28 cellular contexts compared by ENCODE assay signal in the genomic region with DNA sequence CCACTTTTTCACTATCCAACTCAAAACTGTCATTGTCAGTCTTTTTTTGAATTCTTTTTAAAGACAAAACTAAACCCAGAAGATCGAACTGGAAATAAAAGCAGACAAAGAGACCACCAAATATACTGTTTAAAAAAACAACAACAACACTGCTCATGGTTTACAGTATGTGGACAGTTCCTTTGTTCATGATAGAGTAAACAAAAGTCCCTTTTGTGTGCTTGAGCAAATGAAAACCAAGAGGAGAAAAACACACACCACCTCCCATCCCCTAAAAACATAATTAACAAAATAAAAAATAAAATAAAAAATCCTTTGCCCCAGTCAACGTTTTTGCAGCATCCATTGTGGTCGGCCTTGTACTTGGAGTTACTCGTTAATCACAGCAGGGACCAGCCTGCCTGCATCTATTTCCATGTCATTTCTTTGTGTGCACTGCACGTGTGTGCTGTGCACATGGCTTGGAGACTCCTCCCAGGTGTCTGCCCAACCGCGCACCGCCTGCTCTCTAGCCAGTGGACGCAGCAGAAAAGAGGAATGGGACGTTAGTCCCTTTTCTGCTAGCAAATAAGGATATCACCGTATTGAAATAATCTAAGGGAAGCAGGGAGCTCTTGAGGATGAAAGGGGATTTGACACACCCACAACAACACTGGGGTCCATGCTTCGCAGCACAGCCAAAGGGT.
DNase-seq lines count a peak whose midpoint lies in the region; ATAC-seq and TF ChIP-seq lines count a peak whose summit lies in the region.
"Had no signal": no experiment of that assay in that cellular context is flagged by ENCODE, and none has a peak within 500 bp of the region (broad histone marks: within the 10 kb centered on the region; RNA-seq: fewer than 3 reads in every experiment).

No MANE protein-coding gene starts in this region.

- H3K27me3 Mint-ChIP-seq in endodermal cell (ENCODE audit: insufficient read depth), result no peaks in the 10 kb centered on the region
- H3K27me3 Mint-ChIP-seq: activated naive CD8-positive, alpha-beta T cell treated with anti-CD3 and anti-CD28 coated beads for 36 hours; IgD-negative memory B cell had no signal

- peak overlapping the region; percentile 55 for H3K27ac ChIP-seq in endodermal cell (ENCODE audit: low read depth, low read length)
- H3K27ac ChIP-seq in uterus, result no peak overlapping the region
- H3K27ac ChIP-seq: A549, ascending aorta, left lung, SJCRH30, skin epidermis had no signal

- TF ChIP-seq POLR2A in uterus (IDR thresholded peaks at IDR 0.05), result no peak

- DNase-seq in NCI-H1417 (lab: John Stamatoyannopoulos, UW) (peak; percentile 10 to 56 (median 49)), NCI-H1417 treated with DMSO at 0.1 percent for 48 hours (lab: John Stamatoyannopoulos, UW) (no peak), NCI-H345 treated with DMSO at 0.1 percent for 48 hours (lab: John Stamatoyannopoulos, UW; ENCODE audit: unreplicated experiment) (peak; percentile 29), endodermal cell (peak; percentile 61), pons (ENCODE audit: low spot score) (peak; percentile 66), uterus (no peak)
- no peak for DNase-seq in activated CD4-positive, alpha-beta T cell treated with anti-CD3 and anti-CD28 coated beads, Interleukin-2, amount 50 U/mL, for 4 hours
- DNase-seq: activated CD4-positive, alpha-beta T cell treated with anti-CD3 and anti-CD28 coated beads for 1 hour; activated CD8-positive, alpha-beta T cell treated with anti-CD3 and anti-CD28 coated beads, Interleukin-2, amount 10 ng/mL, durations not matched to agents 7 days and 5 days; activated effector memory CD4-positive, alpha-beta T cell treated with anti-CD3 and anti-CD28 coated beads, Interleukin-2, amount 50 U/mL, for 16 hours; activated naive CD8-positive, alpha-beta T cell treated with anti-CD3 and anti-CD28 coated beads for 36 hours; activated T-cell treated with anti-CD3 and anti-CD28 coated beads for 4 hours; AML-193; CD8-positive, alpha-beta T cell; DMS79 treated with DMSO at 0.1 percent for 48 hours; GF-D8; NCI-H1048; NCI-H524; SJCRH30; stimulated activated naive CD8-positive, alpha-beta T cell treated with anti-CD3 and anti-CD28 coated beads, Interleukin-15, Interleukin-2, amounts not matched to agents 100 U/mL and 50 U/mL, for 24 hours; T-helper 1 cell; trophoblast cell had no signal

- no peak for ATAC-seq in HG03378 (IDR thresholded peaks at IDR 0.05; ENCODE audit: unreplicated experiment)
- ATAC-seq: A549; activated CD8-positive, alpha-beta T cell treated with anti-CD3 and anti-CD28 coated beads, Interleukin-2, amount 10 ng/mL, durations not matched to agents 7 days and 5 days; CD8-positive, alpha-beta T cell; left lung; stimulated activated naive CD8-positive, alpha-beta T cell treated with anti-CD3 and anti-CD28 coated beads, Interleukin-15, Interleukin-2, amounts not matched to agents 100 U/mL and 50 U/mL, for 24 hours had no signal

- H3K9me3 Mint-ChIP-seq in endodermal cell, result no peaks in the 10 kb centered on the region
- H3K9me3 Mint-ChIP-seq: activated naive CD8-positive, alpha-beta T cell treated with anti-CD3 and anti-CD28 coated beads for 36 hours; CD8-positive, alpha-beta T cell had no signal

- H3K27me3 ChIP-seq in endodermal cell (ENCODE audit: control insufficient read depth, insufficient read depth, low read length, poor library complexity, severe bottlenecking), result no peaks in the 10 kb centered on the region
- H3K27me3 ChIP-seq in uterus, result no peaks in the 10 kb centered on the region
- H3K27me3 ChIP-seq: ascending aorta, left lung, SJCRH30 had no signal

- H3K36me3 Mint-ChIP-seq in endodermal cell (ENCODE audit: low read depth), result peaks cover 46% of the 10 kb centered on the region

- peaks cover 77% of the 10 kb centered on the region for H3K4me1 Mint-ChIP-seq in endodermal cell
- H3K4me1 Mint-ChIP-seq: activated naive CD8-positive, alpha-beta T cell treated with anti-CD3 and anti-CD28 coated beads for 36 hours; IgD-negative memory B cell had no signal

- H3K4me3 ChIP-seq in endodermal cell (ENCODE audit: low read length), result no peak overlapping the region
- no peak overlapping the region for H3K4me3 ChIP-seq in uterus
- H3K4me3 ChIP-seq: A549, ascending aorta, left lung, SJCRH30, skin epidermis had no signal

- no peak for TF ChIP-seq CTCF in endodermal cell (conservative IDR thresholded peaks at IDR 0.05)
- TF ChIP-seq CTCF in uterus (IDR thresholded peaks at IDR 0.05), result no peak

- peak overlapping the region; percentile 52 for H3K27ac Mint-ChIP-seq in endodermal cell
- H3K27ac Mint-ChIP-seq: activated CD8-positive, alpha-beta T cell treated with anti-CD3 and anti-CD28 coated beads, Interleukin-2, amount 10 ng/mL, durations not matched to agents 7 days and 5 days; activated naive CD8-positive, alpha-beta T cell treated with anti-CD3 and anti-CD28 coated beads for 36 hours; CD8-positive, alpha-beta T cell; IgD-negative memory B cell had no signal

- no peak overlapping the region for H3K4me3 Mint-ChIP-seq in endodermal cell
- H3K4me3 Mint-ChIP-seq: activated CD8-positive, alpha-beta T cell treated with anti-CD3 and anti-CD28 coated beads, Interleukin-2, amount 10 ng/mL, durations not matched to agents 7 days and 5 days; activated naive CD8-positive, alpha-beta T cell treated with anti-CD3 and anti-CD28 coated beads for 36 hours; CD8-positive, alpha-beta T cell; IgD-negative memory B cell had no signal

- peaks cover 16% of the 10 kb centered on the region for H3K4me1 ChIP-seq in endodermal cell (ENCODE audit: control insufficient read depth, insufficient read depth, low read length)
- H3K4me1 ChIP-seq in uterus, result no peaks in the 10 kb centered on the region
- H3K4me1 ChIP-seq: A549, ascending aorta, left lung had no signal

- H3K36me3 ChIP-seq in endodermal cell (ENCODE audit: control insufficient read depth, insufficient read depth, low read length) (peaks cover 23% of the 10 kb centered on the region), uterus (no peaks in the 10 kb centered on the region)

- no peaks in the 10 kb centered on the region for H3K9me3 ChIP-seq in endodermal cell (ENCODE audit: control insufficient read depth, low read length)
- H3K9me3 ChIP-seq in uterus, result no peaks in the 10 kb centered on the region
- H3K9me3 ChIP-seq: A549, ascending aorta, left lung, SJCRH30 had no signal

- 89 to 94% methylated on average over 9 to 12 of the region's 12 CpGs for WGBS in endodermal cell (ENCODE audit: insufficient coverage in 1 of 2, insufficient read length in 1 of 2), 2 experiments

- no peak overlapping the region for H3K9ac ChIP-seq in endodermal cell (ENCODE audit: extremely low read depth, low read length, poor library complexity, severe bottlenecking)

- intact Hi-C loops in uterus (cut with DNase I; ENCODE audit: low total_unique reads), result no loop called here

Comparison
In these comparisons a context has a peak if more than half of its experiments do, and no peak if none do; other contexts are left out.
1. DNase-seq: peak in NCI-H1417 (3 of 3), NCI-H345 treated with DMSO at 0.1 percent for 48 hours (single experiment), endodermal cell (single experiment) and pons (single experiment); none in NCI-H1417 treated with DMSO at 0.1 percent for 48 hours (single experiment), uterus (0 of 2) and activated CD4-positive, alpha-beta T cell treated with anti-CD3 and anti-CD28 coated beads, Interleukin-2, amount 50 U/mL, for 4 hours (0 of 2).